8 cellular contexts compared by ENCODE assay signal in the genomic region with DNA sequence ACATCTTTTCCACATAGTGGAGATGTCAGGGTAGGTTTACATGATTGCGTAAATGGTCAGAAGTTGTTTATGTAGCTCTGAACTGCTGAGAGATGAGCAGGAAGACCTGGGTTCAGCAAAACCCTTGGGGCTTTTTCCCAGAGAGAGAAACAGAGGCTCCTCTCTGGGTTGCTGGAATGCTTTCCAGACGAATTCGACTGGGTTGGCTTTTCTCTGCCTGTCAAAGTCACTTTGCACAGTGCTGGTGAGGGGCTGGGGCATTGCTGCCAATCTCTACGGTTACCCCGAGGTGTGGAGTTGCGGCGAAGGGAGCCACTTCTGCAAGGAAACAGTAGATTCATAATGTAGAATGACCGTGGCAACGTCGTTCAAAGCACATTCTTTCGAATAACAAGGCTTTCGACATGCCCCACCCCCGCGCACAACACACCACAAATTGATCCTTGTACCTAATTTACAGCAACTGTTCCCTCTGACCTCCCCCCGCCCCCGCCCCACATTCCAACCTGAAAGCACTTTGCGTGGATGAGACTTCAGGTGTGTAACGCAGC. TPM values are rescaled to one million over a fixed set of nuclear protein-coding genes. Genes with fewer than 3 reads are reported as not detected.
A peak's percentile ranks its signal among the peaks of the same experiment; 100 is the strongest.
DNase-seq lines count a peak whose midpoint lies in the region; TF ChIP-seq lines count a peak whose summit lies in the region.

No MANE protein-coding gene starts in this region.

- peaks cover 2% of the 10 kb centered on the region; the same call in 1 of the 2 replicates for H3K4me1 ChIP-seq in HEK293 (ENCODE audit: control insufficient read depth, insufficient read depth, low read length)
- H3K4me1 ChIP-seq in iPS-20b (ENCODE audit: insufficient read depth, low read length): peaks cover 6% of the 10 kb centered on the region; the same call in 1 of the 2 replicates

- intact Hi-C loops in activated T-helper 1 cell treated with anti-CD3 and anti-CD28 coated beads, Interleukin-12 subunit alpha, Interleukin-12 subunit beta, Interleukin-2, Interleukin-4 antibody, amounts not matched to agents 30 ng/mL and 10 ng/mL and 1 ng/mL, durations not matched to agents 14 hours and 24 hours and 36 hours (cut with micrococcal nuclease): no loop called here

- CTCF ChIA-PET in HEK293 (lab: Yijun Ruan, JAX): no interaction called here
- CTCF ChIA-PET in activated CD4-positive, alpha-beta memory T cell treated with anti-CD3 and anti-CD28 coated beads, Interleukin-2, amount 10 ng/mL, durations not matched to agents 7 days and 5 days (lab: Charles Lee): no interaction called here

- peak overlapping the region; percentile 54; the same call in 1 of the 2 replicates for H3K9ac ChIP-seq in iPS-20b (ENCODE audit: low read depth, low read length)

- no peak overlapping the region for H3K27ac Mint-ChIP-seq in activated T-helper 1 cell treated with anti-CD3 and anti-CD28 coated beads, Interleukin-12 subunit alpha, Interleukin-12 subunit beta, Interleukin-2, Interleukin-4 antibody, amounts not matched to agents 30 ng/mL and 10 ng/mL and 1 ng/mL, durations not matched to agents 14 hours and 24 hours and 36 hours
- H3K27ac Mint-ChIP-seq in activated CD4-positive, alpha-beta memory T cell treated with anti-CD3 and anti-CD28 coated beads, Interleukin-2, amount 10 ng/mL, durations not matched to agents 7 days and 5 days: no peak overlapping the region

- peaks cover 83% of the 10 kb centered on the region for H3K27me3 ChIP-seq in iPS-20b (ENCODE audit: insufficient read depth, low read length)

- H3K4me3 ChIP-seq in HEK293 (ENCODE audit: low read depth, low read length): peak overlapping the region; percentile 67
- H3K4me3 ChIP-seq in iPS-20b (ENCODE audit: low read length): peak overlapping the region; percentile 73
- peak overlapping the region; percentile 53 for H3K4me3 ChIP-seq in retinal pigment epithelial cell (ENCODE audit: low read length)

- peak overlapping the region; percentile 50; the same call in 1 of the 2 replicates for H3K27ac ChIP-seq in HEK293 (ENCODE audit: extremely low read depth, low read depth, low read length)
- H3K27ac ChIP-seq in iPS-20b (ENCODE audit: low read length): no peak overlapping the region

- in situ Hi-C loops in GM13976 (cut with MboI; ENCODE audit: low sequenced_read_pairs, unreplicated experiment): no loop called here
- in situ Hi-C loops in KBM-7 (cut with MboI; ENCODE audit: low pct_unique_long_range_greater_than_20kb, low sequenced_read_pairs): no loop called here

- TF ChIP-seq CTCF in HEK293 (tag by site-specific recombination; IDR thresholded peaks at IDR 0.05) (no peak), retinal pigment epithelial cell (conservative IDR thresholded peaks at IDR 0.05; ENCODE audit: low read depth, low read length) (no peak), GM13976 (IDR thresholded peaks at IDR 0.05; ENCODE audit: borderline replicate concordance, control extremely low read depth, extremely low read depth, insufficient read depth, missing control alignments) (no peak)

- no peaks in the 10 kb centered on the region for H3K9me3 Mint-ChIP-seq in activated T-helper 1 cell treated with anti-CD3 and anti-CD28 coated beads, Interleukin-12 subunit alpha, Interleukin-12 subunit beta, Interleukin-2, Interleukin-4 antibody, amounts not matched to agents 30 ng/mL and 10 ng/mL and 1 ng/mL, durations not matched to agents 14 hours and 24 hours and 36 hours
- H3K9me3 Mint-ChIP-seq in activated CD4-positive, alpha-beta memory T cell treated with anti-CD3 and anti-CD28 coated beads, Interleukin-2, amount 10 ng/mL, durations not matched to agents 7 days and 5 days: no peaks in the 10 kb centered on the region

- DNase-seq in activated T-helper 1 cell treated with anti-CD3 and anti-CD28 coated beads, Interleukin-12 subunit alpha, Interleukin-12 subunit beta, Interleukin-2, Interleukin-4 antibody, amounts not matched to agents 30 ng/mL and 10 ng/mL and 1 ng/mL, durations not matched to agents 14 hours and 24 hours and 36 hours (ENCODE audit: low spot score): no peak
- no peak for DNase-seq in retinal pigment epithelial cell (ENCODE audit: low read depth)
- DNase-seq in activated CD4-positive, alpha-beta memory T cell treated with anti-CD3 and anti-CD28 coated beads, Interleukin-2, amount 10 ng/mL, durations not matched to agents 7 days and 5 days: no peak
- no peak for DNase-seq in GM13976 (ENCODE audit: low spot score)
- no peak for DNase-seq in KBM-7
- DNase-seq in SIG-M5 (lab: John Stamatoyannopoulos, UW): no peak

- H3K4me1 Mint-ChIP-seq in activated T-helper 1 cell treated with anti-CD3 and anti-CD28 coated beads, Interleukin-12 subunit alpha, Interleukin-12 subunit beta, Interleukin-2, Interleukin-4 antibody, amounts not matched to agents 30 ng/mL and 10 ng/mL and 1 ng/mL, durations not matched to agents 14 hours and 24 hours and 36 hours (ENCODE audit: low read depth): peaks cover 5% of the 10 kb centered on the region
- H3K4me1 Mint-ChIP-seq in activated CD4-positive, alpha-beta memory T cell treated with anti-CD3 and anti-CD28 coated beads, Interleukin-2, amount 10 ng/mL, durations not matched to agents 7 days and 5 days: peaks cover 2% of the 10 kb centered on the region

- POLR2A ChIA-PET in HEK293 (lab: Yijun Ruan, JAX): no interaction called here
- POLR2A ChIA-PET in activated CD4-positive, alpha-beta memory T cell treated with anti-CD3 and anti-CD28 coated beads, Interleukin-2, amount 10 ng/mL, durations not matched to agents 7 days and 5 days (lab: Charles Lee): no interaction called here

- peaks cover 32% of the 10 kb centered on the region for H3K27me3 Mint-ChIP-seq in activated T-helper 1 cell treated with anti-CD3 and anti-CD28 coated beads, Interleukin-12 subunit alpha, Interleukin-12 subunit beta, Interleukin-2, Interleukin-4 antibody, amounts not matched to agents 30 ng/mL and 10 ng/mL and 1 ng/mL, durations not matched to agents 14 hours and 24 hours and 36 hours (ENCODE audit: insufficient read depth)
- peaks cover 41% of the 10 kb centered on the region for H3K27me3 Mint-ChIP-seq in activated CD4-positive, alpha-beta memory T cell treated with anti-CD3 and anti-CD28 coated beads, Interleukin-2, amount 10 ng/mL, durations not matched to agents 7 days and 5 days

- H3K36me3 ChIP-seq in HEK293 (ENCODE audit: control insufficient read depth in 2 of 2, insufficient read depth in 1 of 2, low read length in 2 of 2): no peaks in the 10 kb centered on the region
- no peaks in the 10 kb centered on the region for H3K36me3 ChIP-seq in iPS-20b (ENCODE audit: insufficient read depth, low read depth, low read length)

- H3K4me3 Mint-ChIP-seq in activated T-helper 1 cell treated with anti-CD3 and anti-CD28 coated beads, Interleukin-12 subunit alpha, Interleukin-12 subunit beta, Interleukin-2, Interleukin-4 antibody, amounts not matched to agents 30 ng/mL and 10 ng/mL and 1 ng/mL, durations not matched to agents 14 hours and 24 hours and 36 hours: peak overlapping the region; percentile 54
- no peak overlapping the region for H3K4me3 Mint-ChIP-seq in activated CD4-positive, alpha-beta memory T cell treated with anti-CD3 and anti-CD28 coated beads, Interleukin-2, amount 10 ng/mL, durations not matched to agents 7 days and 5 days

- peaks cover 2% of the 10 kb centered on the region for H3K36me3 Mint-ChIP-seq in activated T-helper 1 cell treated with anti-CD3 and anti-CD28 coated beads, Interleukin-12 subunit alpha, Interleukin-12 subunit beta, Interleukin-2, Interleukin-4 antibody, amounts not matched to agents 30 ng/mL and 10 ng/mL and 1 ng/mL, durations not matched to agents 14 hours and 24 hours and 36 hours (ENCODE audit: low read depth)
- no peaks in the 10 kb centered on the region for H3K36me3 Mint-ChIP-seq in activated CD4-positive, alpha-beta memory T cell treated with anti-CD3 and anti-CD28 coated beads, Interleukin-2, amount 10 ng/mL, durations not matched to agents 7 days and 5 days (ENCODE audit: low read depth)

- H3K9me3 ChIP-seq in HEK293 (ENCODE audit: control insufficient read depth, insufficient read depth, low read depth, low read length) (no peaks in the 10 kb centered on the region), iPS-20b (ENCODE audit: insufficient read depth, low read depth, low read length) (peaks cover 8% of the 10 kb centered on the region; the same call in 1 of the 2 replicates)

TF ChIP-seq in HEK293, 187 proteins besides CTCF, POLR2A, EP300 and RAD21:
- no peak for TF ChIP-seq ZSCAN23 (tag by site-specific recombination; IDR thresholded peaks at IDR 0.05)
- 0 out of 2 replicates have a peak, but pooled peaks have one; percentile 43 for TF ChIP-seq ZNF335 (tag by site-specific recombination; conservative IDR thresholded peaks at IDR 0.05)

RNA-seq across cellular contexts. Expression of a gene that starts 0.9 kb away (rescaled TPM):
- total RNA-seq in activated T-helper 1 cell treated with anti-CD3 and anti-CD28 coated beads, Interleukin-12 subunit alpha, Interleukin-12 subunit beta, Interleukin-2, Interleukin-4 antibody, amounts not matched to agents 30 ng/mL and 10 ng/mL and 1 ng/mL, durations not matched to agents 14 hours and 24 hours and 36 hours: not detected in 2 replicates
- total RNA-seq in activated CD4-positive, alpha-beta memory T cell treated with anti-CD3 and anti-CD28 coated beads, Interleukin-2, amount 10 ng/mL, durations not matched to agents 7 days and 5 days: not detected
